ENCODE assay signal across 19 cellular contexts in genomic region chr17:65270499-65270898, GRCh38.
"Had no signal": no experiment of that assay in that cellular context is flagged by ENCODE, and none has a peak within 500 bp of the region (broad histone marks: within the 10 kb centered on the region; RNA-seq: fewer than 3 reads in every experiment).

No MANE protein-coding gene starts in this region.

- ATAC-seq: naive thymus-derived CD8-positive, alpha-beta T cell; psoas muscle; right lobe of liver had no signal

- H3K36me3 ChIP-seq: colonic mucosa, right lobe of liver, spleen, transverse colon had no signal

- H3K4me3 ChIP-seq: colonic mucosa, psoas muscle, right lobe of liver, spleen, testis, transverse colon had no signal

- DNase-seq: colonic mucosa; dermis blood vessel endothelial cell; erythroblast; foreskin melanocyte; head of caudate nucleus; hippocampal formation; kidney glomerular epithelial cell; mesendoderm; naive thymus-derived CD8-positive, alpha-beta T cell; occipital lobe; psoas muscle; retina; right lobe of liver; spleen; stimulated activated CD4-positive, alpha-beta T cell treated with anti-CD3 and anti-CD28 coated beads, Interleukin-2, amount 100 ng/mL, for 24 hours; stimulated activated naive CD4-positive, alpha-beta T cell; testis; transverse colon had no signal

- H3K9me3 ChIP-seq: colonic mucosa, psoas muscle, right lobe of liver, testis had no signal

- H3K4me1 Mint-ChIP-seq: neural crest cell had no signal

- H3K27ac ChIP-seq: colonic mucosa, psoas muscle, right lobe of liver, testis, transverse colon had no signal

- H3K4me1 ChIP-seq: colonic mucosa, psoas muscle, right lobe of liver, spleen, testis, transverse colon had no signal

- H3K27me3 ChIP-seq: colonic mucosa, right lobe of liver, testis, transverse colon had no signal

- H3K4me3 Mint-ChIP-seq: naive thymus-derived CD8-positive, alpha-beta T cell; neural crest cell had no signal
